ENCODE assay signal across 11 cellular contexts in the genomic region with DNA sequence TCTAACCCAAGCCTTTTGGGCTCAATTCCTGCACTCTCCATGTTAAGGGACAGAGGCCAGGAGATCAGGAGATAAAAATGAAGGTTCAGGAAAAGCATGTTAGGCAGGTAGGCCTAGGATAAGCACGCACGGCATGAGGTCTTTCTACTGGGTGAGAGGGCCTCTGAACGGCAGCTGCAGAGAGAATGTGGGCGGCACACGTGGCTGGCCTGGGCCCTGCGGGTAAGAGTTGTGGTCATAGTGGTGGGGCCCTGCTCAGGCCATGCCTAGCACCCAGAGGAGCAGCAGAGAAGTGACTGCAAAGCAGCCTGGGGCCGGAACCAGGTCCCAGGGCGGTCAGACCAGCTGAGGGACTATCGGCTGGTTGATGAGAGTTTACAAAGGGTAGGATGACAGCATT. TPM values are rescaled to one million over a fixed set of nuclear protein-coding genes. Genes with fewer than 3 reads are reported as not detected.
DNase-seq lines count a peak whose midpoint lies in the region; ATAC-seq, FAIRE-seq and TF ChIP-seq lines count a peak whose summit lies in the region.
"Had no signal": no experiment of that assay in that cellular context is flagged by ENCODE, and none has a peak within 500 bp of the region (broad histone marks: within the 10 kb centered on the region; RNA-seq: fewer than 3 reads in every experiment).

No MANE protein-coding gene starts in this region.

- H4K20me1 ChIP-seq in neural progenitor cell (ENCODE audit: low read depth) = no peaks in the 10 kb centered on the region

- DNase-seq in GM12891 (ENCODE audit: insufficient read length, low spot score) (no peak), RPMI7951 (ENCODE audit: low read depth) (peak; percentile 89), neural progenitor cell (ENCODE audit: low spot score) (peak; percentile 4), NCI-H1436 (lab: John Stamatoyannopoulos, UW) (no peak), glutamatergic neuron (no peak)
- DNase-seq: DMS53 had no signal

- H3K9me3 Mint-ChIP-seq in neural progenitor cell = no peaks in the 10 kb centered on the region
- H3K9me3 Mint-ChIP-seq in glutamatergic neuron (ENCODE audit: unreplicated experiment) = no peaks in the 10 kb centered on the region
- H3K9me3 Mint-ChIP-seq: T-cell had no signal

- H3K79me2 ChIP-seq in neural progenitor cell (ENCODE audit: low read depth) = no peaks in the 10 kb centered on the region

- TF ChIP-seq CTCF in neural progenitor cell (IDR thresholded peaks at IDR 0.05) = no peak
- TF ChIP-seq CTCF in glutamatergic neuron (IDR thresholded peaks at IDR 0.05; ENCODE audit: partially characterized antibody, unreplicated experiment) = no peak

- no peaks in the 10 kb centered on the region for H3K9me3 ChIP-seq in neural progenitor cell (ENCODE audit: low read depth)
- H3K9me3 ChIP-seq: pancreas had no signal

- no peak overlapping the region for H2AFZ ChIP-seq in neural progenitor cell (replicated peaks)

- H3K4me2 ChIP-seq in neural progenitor cell = no peak overlapping the region

- H3K4me1 ChIP-seq in neural progenitor cell = peaks cover 15% of the 10 kb centered on the region
- H3K4me1 ChIP-seq: pancreas had no signal

- TF ChIP-seq POLR2A in GM12891 (IDR thresholded peaks at IDR 0.05; ENCODE audit: low read depth, low read length) = no peak

- H3K27me3 ChIP-seq in neural progenitor cell = no peaks in the 10 kb centered on the region
- H3K27me3 ChIP-seq: pancreas had no signal

- FAIRE-seq in GM12891 (lab: Jason Lieb, UNC) = peak; percentile 96
- FAIRE-seq: pancreas had no signal

- H3K9ac ChIP-seq in neural progenitor cell = no peak overlapping the region

- H3K27ac Mint-ChIP-seq in neural progenitor cell (no peak overlapping the region), glutamatergic neuron (ENCODE audit: unreplicated experiment) (no peak overlapping the region)

- peak; percentile 95 for ATAC-seq in HG02798 (IDR thresholded peaks at IDR 0.05; ENCODE audit: poor library complexity, unreplicated experiment)
- no peak for ATAC-seq in SK-N-SH treated with all-trans-retinoic acid at 6 μM for 48 hours
- no peak for ATAC-seq in HG03196 (IDR thresholded peaks at IDR 0.05; ENCODE audit: unreplicated experiment)
- ATAC-seq: pancreas, T-cell had no signal

- H3K4me3 Mint-ChIP-seq in neural progenitor cell (peak overlapping the region; percentile 26), glutamatergic neuron (ENCODE audit: unreplicated experiment) (no peak overlapping the region)
- H3K4me3 Mint-ChIP-seq: T-cell had no signal

- no peak overlapping the region for H3K4me3 ChIP-seq in neural progenitor cell
- H3K4me3 ChIP-seq: pancreas had no signal

- H3K27ac ChIP-seq in neural progenitor cell = no peak overlapping the region
- H3K27ac ChIP-seq: pancreas had no signal

- H3K36me3 ChIP-seq in neural progenitor cell = no peaks in the 10 kb centered on the region
- H3K36me3 ChIP-seq: pancreas had no signal

- H3K36me3 Mint-ChIP-seq in neural progenitor cell (no peaks in the 10 kb centered on the region), glutamatergic neuron (ENCODE audit: unreplicated experiment) (no peaks in the 10 kb centered on the region)
- H3K36me3 Mint-ChIP-seq: T-cell had no signal

- H3K4me1 Mint-ChIP-seq in neural progenitor cell (peaks cover 23% of the 10 kb centered on the region), glutamatergic neuron (ENCODE audit: low read depth, unreplicated experiment) (peaks cover 19% of the 10 kb centered on the region)

- H3K27me3 Mint-ChIP-seq in neural progenitor cell (ENCODE audit: insufficient read depth, low read depth) (peaks cover 18% of the 10 kb centered on the region), glutamatergic neuron (ENCODE audit: unreplicated experiment) (peaks cover 3% of the 10 kb centered on the region)

- peaks cover 4% of the 10 kb centered on the region for H3F3A ChIP-seq in neural progenitor cell (ENCODE audit: low read depth)

TF ChIP-seq in GM12891, 5 proteins besides CTCF, POLR2A, EP300 and RAD21:
- no peak for TF ChIP-seq POLR2AphosphoS5 (IDR thresholded peaks at IDR 0.05; ENCODE audit: low read depth, low read length)
- peak; percentile 55 for TF ChIP-seq PAX5 (IDR thresholded peaks at IDR 0.05; ENCODE audit: insufficient read depth, low read length, severe bottlenecking)
- no peak for TF ChIP-seq TAF1 (IDR thresholded peaks at IDR 0.05; ENCODE audit: low read depth, low read length)
- no peak for TF ChIP-seq SPI1 (IDR thresholded peaks at IDR 0.05; ENCODE audit: low read depth, low read length)
- TF ChIP-seq POU2F2 (IDR thresholded peaks at IDR 0.05; ENCODE audit: low read depth, low read length) = 0 out of 2 replicates have a peak, but pooled peaks have one; percentile 51

TF ChIP-seq in SK-N-SH treated with all-trans-retinoic acid at 6 μM for 48 hours, 23 proteins besides CTCF, POLR2A, EP300 and RAD21:
- TF ChIP-seq ARNTL (CRISPR knock-in tag; IDR thresholded peaks at IDR 0.05; ENCODE audit: borderline replicate concordance, low read depth) = no peak

RNA-seq across cellular contexts. Expression of gene FOXO6, which starts 7.5 kb away (rescaled TPM):
- 0.19 TPM for polyA plus RNA-seq in GM12891 (2012; ENCODE audit: low read depth, missing spikeins)
- total RNA-seq in RPMI7951 (2014; rRNA removed; shearing (Covaris generic)) = not detected in 2 replicates
- total RNA-seq in neural progenitor cell (ENCODE audit: low replicate concordance) (2.1 TPM in 1 of 2 replicates, not detected in the other), glutamatergic neuron (ENCODE audit: unreplicated experiment) (11.7 TPM)

Comparison
In these comparisons a context has a peak if more than half of its experiments do, and no peak if none do; other contexts are left out.
1. DNase-seq: peak in RPMI7951 (single experiment) and neural progenitor cell (single experiment); none in GM12891 (single experiment), NCI-H1436 (single experiment) and glutamatergic neuron (single experiment).